In genomic region chr15:96340348-96340610, GRCh38 we compare ENCODE assay signal across 9 cellular contexts. TPM values are rescaled to one million over a fixed set of nuclear protein-coding genes. Genes with fewer than 3 reads are reported as not detected.
DNase-seq lines count a peak whose midpoint lies in the region; ATAC-seq and TF ChIP-seq lines count a peak whose summit lies in the region.
"Had no signal": no experiment of that assay in that cellular context is flagged by ENCODE, and none has a peak within 500 bp of the region (broad histone marks: within the 10 kb centered on the region; RNA-seq: fewer than 3 reads in every experiment).

No MANE protein-coding gene starts in this region.

- H3K27ac ChIP-seq in breast epithelium (peak overlapping the region; percentile 93 to 95), liver (ENCODE audit: low read depth in 1 of 2, low read length in 2 of 2) (peak overlapping the region; percentile 53 to 76), testis (peak overlapping the region; percentile 95 to 97)
- H3K27ac ChIP-seq: 22Rv1 had no signal

- whole genome bisulfite sequencing in liver: 2% methylated on average over 11 of the region's 11 CpGs
- WGBS in testis, 2 donors: 1 to 2% methylated on average over 11 of the region's 11 CpGs

- ATAC-seq in HG02885 (IDR thresholded peaks at IDR 0.05; ENCODE audit: poor library complexity, unreplicated experiment) (no peak), HG03571 (IDR thresholded peaks at IDR 0.05; ENCODE audit: unreplicated experiment) (no peak)

- intact Hi-C loops in breast epithelium (cut with DNase I; ENCODE audit: low total_unique reads): no loop called here
- intact Hi-C loops in testis (cut with DNase I; ENCODE audit: low total_unique reads): loop anchor here (10.0 kb wide), 1 partner anchor 1075 kb away; no protein-coding TSS in a partner anchor

- TF ChIP-seq CTCF in breast epithelium (IDR thresholded peaks at IDR 0.05): no peak
- no peak for TF ChIP-seq CTCF in liver (IDR thresholded peaks at IDR 0.05; ENCODE audit: low read depth, low read length, missing input control)
- no peak for TF ChIP-seq CTCF in testis (IDR thresholded peaks at IDR 0.05)

- H3K9me3 ChIP-seq in breast epithelium: no peaks in the 10 kb centered on the region
- H3K9me3 ChIP-seq in liver (ENCODE audit: control insufficient read depth in 4 of 4, low read length in 3 of 4): no peaks in the 10 kb centered on the region
- no peaks in the 10 kb centered on the region for H3K9me3 ChIP-seq in testis

- no peaks in the 10 kb centered on the region for H3K36me3 ChIP-seq in breast epithelium
- no peaks in the 10 kb centered on the region for H3K36me3 ChIP-seq in liver (ENCODE audit: control insufficient read depth in 4 of 4, insufficient read depth in 3 of 4, low read depth in 1 of 4, low read length in 3 of 4)
- no peaks in the 10 kb centered on the region for H3K36me3 ChIP-seq in testis (ENCODE audit: low read depth, missing control alignments)

- no peak for TF ChIP-seq RAD21 in liver (IDR thresholded peaks at IDR 0.05)

- H3K9ac ChIP-seq in liver (ENCODE audit: low read depth in 1 of 2, low read length in 2 of 2): peak overlapping the region; percentile 53 to 85

- TF ChIP-seq POLR2A in breast epithelium (IDR thresholded peaks at IDR 0.05) (no peak), testis (IDR thresholded peaks at IDR 0.05) (no peak)

- H3K4me1 ChIP-seq in breast epithelium: peaks cover 0 to 4% of the 10 kb centered on the region in 2 donors
- H3K4me1 ChIP-seq in liver (ENCODE audit: control insufficient read depth in 4 of 4, insufficient read depth in 4 of 4, low read length in 3 of 4): peaks cover 3 to 36% (median 23%) of the 10 kb centered on the region in 4 donors
- peaks cover 4% of the 10 kb centered on the region for H3K4me1 ChIP-seq in testis

- H3K4me3 ChIP-seq in breast epithelium (peak overlapping the region; percentile 79 to 89 (median 80)), liver (ENCODE audit: low read depth in 1 of 3, low read length in 3 of 3) (peak overlapping the region; percentile 33 to 81 (median 78)), testis (peak overlapping the region; percentile 82 to 86)

- peak; percentile 19 for DNase-seq in DMS 273 (lab: John Stamatoyannopoulos, UW; ENCODE audit: unreplicated experiment)
- DNase-seq in DMS 273 treated with DMSO at 0.1 percent for 48 hours (lab: John Stamatoyannopoulos, UW): no peak
- DNase-seq in breast epithelium (ENCODE audit: low spot score in 2 of 2): no peak
- no peak for DNase-seq in testis
- DNase-seq in NCI-H446 treated with DMSO at 0.1 percent for 48 hours (lab: John Stamatoyannopoulos, UW): no peak

- H3K27me3 ChIP-seq in breast epithelium: no peaks in the 10 kb centered on the region
- no peaks in the 10 kb centered on the region for H3K27me3 ChIP-seq in liver (ENCODE audit: control insufficient read depth in 4 of 4, insufficient read depth in 4 of 4, low read length in 3 of 4)
- no peaks in the 10 kb centered on the region for H3K27me3 ChIP-seq in testis

TF ChIP-seq in liver, 16 proteins besides CTCF, POLR2A, EP300 and RAD21:
- TF ChIP-seq HNF4A (conservative IDR thresholded peaks at IDR 0.05) (no peak), EGR1 (IDR thresholded peaks at IDR 0.05; ENCODE audit: low read depth in 2 of 2) (no peak), YY1 (IDR thresholded peaks at IDR 0.05) (peak; percentile 36), MAX (IDR thresholded peaks at IDR 0.05) (no peak)

RNA-seq across cellular contexts. Expression of gene NR2F2, which starts 9.8 kb away (rescaled TPM):
- total RNA-seq in breast epithelium (10 to 100 TPM; 13.2 to 22.9 (median 13.6) TPM), liver (1 to 10 TPM; 5.9 to 6.4 TPM), testis (10 to 100 TPM; 31.2 to 38.2 TPM)
- polyA plus RNA-seq in liver (10 to 100 TPM; 12.0 to 22.4 TPM), testis (ENCODE audit: insufficient read depth, low read depth, low replicate concordance) (42.9 TPM)
